17 cellular contexts compared by ENCODE assay signal in the genomic region with DNA sequence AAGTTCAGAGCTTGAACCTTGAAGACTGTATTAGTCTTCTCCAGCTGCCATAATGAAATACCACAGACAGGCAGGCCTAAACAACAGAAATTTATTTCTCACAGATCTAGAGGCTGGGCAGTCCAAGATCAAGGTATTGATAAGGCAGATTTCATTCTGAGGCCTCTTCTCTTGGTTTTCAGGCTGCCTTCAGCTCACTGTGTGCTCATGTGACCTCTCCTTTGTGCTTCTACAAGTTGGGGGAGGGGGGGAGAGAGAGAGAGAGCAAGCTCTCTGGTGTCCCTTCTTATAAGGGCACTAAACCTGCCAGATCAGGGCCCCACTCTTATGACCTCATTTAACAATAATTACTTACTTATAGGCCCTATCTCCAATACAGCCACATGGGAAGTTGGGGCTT.
DNase-seq lines count a peak whose midpoint lies in the region; ATAC-seq and TF ChIP-seq lines count a peak whose summit lies in the region.
"Had no signal": no experiment of that assay in that cellular context is flagged by ENCODE, and none has a peak within 500 bp of the region (broad histone marks: within the 10 kb centered on the region; RNA-seq: fewer than 3 reads in every experiment).

No MANE protein-coding gene starts in this region.

- H3K18ac ChIP-seq in mesendoderm (ENCODE audit: low read length), result no peak overlapping the region
- H3K18ac ChIP-seq in trophoblast cell (ENCODE audit: low read length), result no peak overlapping the region

- no peaks in the 10 kb centered on the region for H3K36me3 ChIP-seq in Loucy (ENCODE audit: insufficient read depth, low read length)
- no peaks in the 10 kb centered on the region for H3K36me3 ChIP-seq in mesendoderm (ENCODE audit: control insufficient read depth, insufficient read depth, low read length)
- H3K36me3 ChIP-seq in trophoblast cell (ENCODE audit: control insufficient read depth in 1 of 2, insufficient read depth in 2 of 2, low read length in 2 of 2), result no peaks in the 10 kb centered on the region
- H3K36me3 ChIP-seq: BE2C had no signal

- H2BK120ac ChIP-seq in mesendoderm (ENCODE audit: low read depth, low read length) (no peak overlapping the region), trophoblast cell (ENCODE audit: insufficient read depth, low read length, poor library complexity) (no peak overlapping the region)

- H2BK5ac ChIP-seq in mesendoderm (ENCODE audit: low read length) (no peak overlapping the region), trophoblast cell (ENCODE audit: low read depth, low read length, poor library complexity) (no peak overlapping the region)

- H3K79me2 ChIP-seq in Loucy (ENCODE audit: insufficient read depth, low read length) (no peaks in the 10 kb centered on the region), mesendoderm (ENCODE audit: control insufficient read depth, insufficient read depth, low read length) (no peaks in the 10 kb centered on the region), trophoblast cell (ENCODE audit: control insufficient read depth, insufficient read depth, low read length, poor library complexity) (no peaks in the 10 kb centered on the region)

- POLR2A ChIA-PET in WTC11 (lab: Charles Lee), result no interaction called here

- H4K12ac ChIP-seq in trophoblast cell (ENCODE audit: low read depth, low read length), result no peak overlapping the region

- H3K27me3 ChIP-seq in Loucy (ENCODE audit: insufficient read depth, low read length, poor library complexity, severe bottlenecking), result no peaks in the 10 kb centered on the region
- H3K27me3 ChIP-seq in mesendoderm (ENCODE audit: insufficient read depth, low read length, poor library complexity), result no peaks in the 10 kb centered on the region
- H3K27me3 ChIP-seq in trophoblast cell (ENCODE audit: insufficient read depth, low read length), result no peaks in the 10 kb centered on the region
- H3K27me3 ChIP-seq: BE2C had no signal

- no peaks in the 10 kb centered on the region for H3K36me3 Mint-ChIP-seq in WTC11
- H3K36me3 Mint-ChIP-seq: CD4-positive, CD25-positive, alpha-beta regulatory T cell had no signal

- DNase-seq in WTC11 (ENCODE audit: low spot score), result no peak
- peak; percentile 16 for DNase-seq in mesendoderm
- DNase-seq in trophoblast cell, result no peak
- DNase-seq in medulla oblongata (ENCODE audit: extremely low spot score), result no peak
- DNase-seq in GM03348 (ENCODE audit: low spot score), result no peak
- no peak for DNase-seq in SKM-1 treated with dmso at 0.1 percent for 144 hours (lab: John Stamatoyannopoulos, UW; ENCODE audit: unreplicated experiment)
- no peak for DNase-seq in Right ventricle myocardium superior
- DNase-seq: ACHN; BE2C; C1 segment of cervical spinal cord; Caco-2; CD4-positive, CD25-positive, alpha-beta regulatory T cell; GDM1; GM23248; H7; KG1 had no signal

- H3K4me2 ChIP-seq in Loucy (ENCODE audit: low read depth, low read length, poor library complexity, severe bottlenecking), result no peak overlapping the region
- H3K4me2 ChIP-seq in mesendoderm (ENCODE audit: low read length), result no peak overlapping the region
- no peak overlapping the region for H3K4me2 ChIP-seq in trophoblast cell (ENCODE audit: low read length)

- H3K4me1 ChIP-seq in Loucy (ENCODE audit: insufficient read depth, low read length, poor library complexity, severe bottlenecking), result no peaks in the 10 kb centered on the region
- no peaks in the 10 kb centered on the region for H3K4me1 ChIP-seq in mesendoderm (ENCODE audit: control insufficient read depth, low read depth, low read length)
- H3K4me1 ChIP-seq in trophoblast cell (ENCODE audit: control insufficient read depth in 1 of 2, insufficient read depth in 2 of 2, low read length in 2 of 2), result peaks cover 0 to 5% of the 10 kb centered on the region in 2 experiments
- H3K4me1 ChIP-seq: BE2C had no signal

- H3K56ac ChIP-seq in mesendoderm (ENCODE audit: low read length), result no peak overlapping the region

- H3F3A ChIP-seq in Loucy (ENCODE audit: low read depth), result no peaks in the 10 kb centered on the region

- no peaks in the 10 kb centered on the region for H3K9me2 ChIP-seq in Loucy (replicated peaks; ENCODE audit: low read depth, low read length)

- no peak overlapping the region for H2AK5ac ChIP-seq in mesendoderm (ENCODE audit: low read length)
- H2AK5ac ChIP-seq in trophoblast cell (ENCODE audit: low read length), result no peak overlapping the region

- no peaks in the 10 kb centered on the region for H4K20me1 ChIP-seq in Loucy (ENCODE audit: insufficient read depth, low read length, poor library complexity, severe bottlenecking)

- H3K23ac ChIP-seq in mesendoderm (ENCODE audit: low read length) (no peak overlapping the region), trophoblast cell (ENCODE audit: low read length) (no peak overlapping the region)

- CTCF ChIA-PET in WTC11 (lab: Charles Lee), result no interaction called here

- intact Hi-C loops in Right ventricle myocardium superior (cut with DNase I), result no loop called here

- H3K27ac Mint-ChIP-seq in WTC11, result no peak overlapping the region

- no peaks in the 10 kb centered on the region for H3K27me3 Mint-ChIP-seq in WTC11 (ENCODE audit: low read depth)
- H3K27me3 Mint-ChIP-seq: CD4-positive, CD25-positive, alpha-beta regulatory T cell had no signal

- no peak overlapping the region for H4K91ac ChIP-seq in trophoblast cell (ENCODE audit: low read depth, low read length)

- H2AFZ ChIP-seq in Loucy (ENCODE audit: low read length), result 0 out of 2 replicates have a peak overlapping the region, but pooled peaks have one; percentile 20
- no peak overlapping the region for H2AFZ ChIP-seq in trophoblast cell (ENCODE audit: insufficient read depth, low read length, poor library complexity)
- H2AFZ ChIP-seq: GM23248 had no signal

- TF ChIP-seq CTCF in Loucy (conservative IDR thresholded peaks at IDR 0.05; ENCODE audit: low read length) (no peak), WTC11 (IDR thresholded peaks at IDR 0.05) (no peak)

- H3K9me3 ChIP-seq in Loucy (ENCODE audit: insufficient read depth, low read depth, low read length) (no peaks in the 10 kb centered on the region), trophoblast cell (ENCODE audit: insufficient read depth, low read depth, low read length) (no peaks in the 10 kb centered on the region)
- H3K9me3 ChIP-seq: BE2C, Caco-2 had no signal

- no peaks in the 10 kb centered on the region for H3K9me3 Mint-ChIP-seq in WTC11
- H3K9me3 Mint-ChIP-seq: CD4-positive, CD25-positive, alpha-beta regulatory T cell had no signal

- H3K27ac ChIP-seq in mesendoderm (ENCODE audit: low read depth, low read length) (no peak overlapping the region), trophoblast cell (ENCODE audit: low read depth, low read length) (no peak overlapping the region)
- H3K27ac ChIP-seq: GM23248 had no signal

- H2BK12ac ChIP-seq in trophoblast cell (ENCODE audit: low read length), result no peak overlapping the region

- H3K4me3 ChIP-seq in Loucy (ENCODE audit: low read length, poor library complexity, severe bottlenecking) (no peak overlapping the region), mesendoderm (ENCODE audit: low read length) (no peak overlapping the region), trophoblast cell (ENCODE audit: low read depth, low read length) (no peak overlapping the region)
- H3K4me3 ChIP-seq: GM23248 had no signal

- H4K8ac ChIP-seq in mesendoderm (ENCODE audit: low read depth, low read length) (no peak overlapping the region), trophoblast cell (ENCODE audit: low read depth, low read length) (peak overlapping the region; percentile 2)

- no peak overlapping the region for H3K4me3 Mint-ChIP-seq in WTC11
- H3K4me3 Mint-ChIP-seq: CD4-positive, CD25-positive, alpha-beta regulatory T cell had no signal

- peak; percentile 87 for ATAC-seq in WTC11
- ATAC-seq in Right ventricle myocardium superior (ENCODE audit: poor library complexity), result no peak

- no peak overlapping the region for H2BK15ac ChIP-seq in mesendoderm (replicated peaks; ENCODE audit: low read depth)

- no peak overlapping the region for H3K4ac ChIP-seq in mesendoderm (ENCODE audit: low read depth, low read length)
- H3K4ac ChIP-seq in trophoblast cell (ENCODE audit: low read depth, low read length), result no peak overlapping the region

- H3K9ac ChIP-seq in Loucy (ENCODE audit: low read depth, low read length, poor library complexity, severe bottlenecking) (no peak overlapping the region), mesendoderm (ENCODE audit: low read length) (no peak overlapping the region), trophoblast cell (ENCODE audit: low read length) (no peak overlapping the region)
- H3K9ac ChIP-seq: GM23248 had no signal

- H3K4me1 Mint-ChIP-seq in WTC11, result peaks cover 20% of the 10 kb centered on the region
- H3K4me1 Mint-ChIP-seq: CD4-positive, CD25-positive, alpha-beta regulatory T cell had no signal

- H3K79me1 ChIP-seq in mesendoderm (ENCODE audit: low read length), result no peaks in the 10 kb centered on the region
- peaks cover 4% of the 10 kb centered on the region for H3K79me1 ChIP-seq in trophoblast cell (ENCODE audit: low read length)

- no peak overlapping the region for H3K14ac ChIP-seq in trophoblast cell (ENCODE audit: low read length)

- H4K5ac ChIP-seq in mesendoderm (ENCODE audit: low read length), result no peak overlapping the region

TF ChIP-seq in WTC11, 78 proteins besides CTCF, POLR2A, EP300 and RAD21:
- TF ChIP-seq ZNF121 (CRISPR knock-in tag; IDR thresholded peaks at IDR 0.05) (no peak), JUN (CRISPR knock-in tag; IDR thresholded peaks at IDR 0.05) (no peak), GTF2I (CRISPR knock-in tag; conservative IDR thresholded peaks at IDR 0.05) (no peak), ESRRA (CRISPR knock-in tag; IDR thresholded peaks at IDR 0.05; ENCODE audit: borderline replicate concordance) (no peak), ZNF423 (CRISPR knock-in tag; IDR thresholded peaks at IDR 0.05) (no peak)
- TF ChIP-seq, protein P1, sequence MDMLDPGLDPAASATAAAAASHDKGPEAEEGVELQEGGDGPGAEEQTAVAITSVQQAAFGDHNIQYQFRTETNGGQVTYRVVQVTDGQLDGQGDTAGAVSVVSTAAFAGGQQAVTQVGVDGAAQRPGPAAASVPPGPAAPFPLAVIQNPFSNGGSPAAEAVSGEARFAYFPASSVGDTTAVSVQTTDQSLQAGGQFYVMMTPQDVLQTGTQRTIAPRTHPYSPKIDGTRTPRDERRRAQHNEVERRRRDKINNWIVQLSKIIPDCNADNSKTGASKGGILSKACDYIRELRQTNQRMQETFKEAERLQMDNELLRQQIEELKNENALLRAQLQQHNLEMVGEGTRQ (CRISPR knock-in tag; IDR thresholded peaks at IDR 0.05), result peak; percentile 73
- TF ChIP-seq, protein P2, sequence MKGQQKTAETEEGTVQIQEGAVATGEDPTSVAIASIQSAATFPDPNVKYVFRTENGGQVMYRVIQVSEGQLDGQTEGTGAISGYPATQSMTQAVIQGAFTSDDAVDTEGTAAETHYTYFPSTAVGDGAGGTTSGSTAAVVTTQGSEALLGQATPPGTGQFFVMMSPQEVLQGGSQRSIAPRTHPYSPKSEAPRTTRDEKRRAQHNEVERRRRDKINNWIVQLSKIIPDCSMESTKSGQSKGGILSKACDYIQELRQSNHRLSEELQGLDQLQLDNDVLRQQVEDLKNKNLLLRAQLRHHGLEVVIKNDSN (CRISPR knock-in tag; IDR thresholded peaks at IDR 0.05), result peak; percentile 49; the same call in 1 of the 2 replicates
TF ChIP-seq in WTC11: peak in this region for 2.
